24 cellular contexts compared by ENCODE assay signal in the genomic region with DNA sequence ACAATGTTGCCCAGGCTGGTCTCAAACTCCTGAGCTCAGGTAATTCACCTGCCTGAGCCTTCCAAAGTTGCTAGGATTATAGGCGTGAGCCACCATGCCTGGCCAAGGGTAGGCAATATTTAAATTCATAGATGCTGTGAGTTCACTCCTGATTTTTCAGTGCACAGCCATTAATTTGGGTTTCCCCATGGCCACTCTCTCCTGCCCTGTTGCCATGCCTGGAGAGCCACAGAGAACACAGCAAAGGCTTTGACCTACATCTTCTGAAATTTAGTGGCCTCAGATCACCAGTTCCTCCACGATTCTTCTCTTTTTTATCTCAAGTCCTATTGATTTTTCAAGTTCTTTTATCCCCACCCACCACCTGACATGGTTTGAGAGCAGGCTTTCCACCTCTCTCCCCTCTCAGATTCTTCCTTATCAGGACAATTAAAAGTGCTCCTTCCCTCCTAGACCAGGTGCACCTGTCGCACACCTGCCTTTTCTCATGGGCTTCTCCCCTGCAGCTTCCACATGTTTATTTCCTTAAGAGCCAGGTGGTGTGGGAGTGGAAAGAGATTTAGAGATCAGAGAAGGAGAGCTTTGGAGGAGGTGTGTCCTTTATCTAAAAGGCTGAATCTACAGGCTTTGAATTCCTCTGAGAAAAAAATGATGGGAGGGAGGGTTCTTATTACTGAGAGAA.
DNase-seq lines count a peak whose midpoint lies in the region; ATAC-seq, FAIRE-seq and TF ChIP-seq lines count a peak whose summit lies in the region.
"Had no signal": no experiment of that assay in that cellular context is flagged by ENCODE, and none has a peak within 500 bp of the region (broad histone marks: within the 10 kb centered on the region; RNA-seq: fewer than 3 reads in every experiment).

No MANE protein-coding gene starts in this region.

- TF ChIP-seq CTCF in HEK293 (tag by site-specific recombination; IDR thresholded peaks at IDR 0.05) (no peak), pancreas (IDR thresholded peaks at IDR 0.05) (no peak), MCF 10A (IDR thresholded peaks at IDR 0.05; ENCODE audit: unreplicated experiment) (no peak)

- CTCF ChIA-PET in HEK293 (lab: Yijun Ruan, JAX): no interaction called here
- CTCF ChIA-PET in MCF 10A (lab: Yijun Ruan, JAX): interaction anchor here (0.7 to 1.1 kb wide), 2 partner anchors 8 to 849 kb away, joined by 3 read pairs; no protein-coding TSS in a partner anchor
- CTCF ChIA-PET in naive thymus-derived CD4-positive, alpha-beta T cell (lab: Charles Lee): no interaction called here

- H3K4me1 ChIP-seq in HEK293 (ENCODE audit: control insufficient read depth, insufficient read depth, low read length) (no peaks in the 10 kb centered on the region), pancreas (peaks cover 0 to 3% (median 0%) of the 10 kb centered on the region in 3 donors)
- H3K4me1 ChIP-seq in naive thymus-derived CD4-positive, alpha-beta T cell (ENCODE audit: control insufficient read depth in 2 of 2, insufficient read depth in 2 of 2, low read length in 2 of 2): no peaks in the 10 kb centered on the region
- H3K4me1 ChIP-seq: foreskin keratinocyte, neural progenitor cell, prostate gland, vagina had no signal

- no peak overlapping the region for H3K27ac ChIP-seq in HEK293 (ENCODE audit: extremely low read depth, low read depth, low read length)
- peak overlapping the region in 1 of 4 donors; percentile 50 for H3K27ac ChIP-seq in pancreas
- no peak overlapping the region for H3K27ac ChIP-seq in naive thymus-derived CD4-positive, alpha-beta T cell (ENCODE audit: low read depth, low read length)
- H3K27ac ChIP-seq: foreskin keratinocyte, neural progenitor cell, prostate gland, RWPE1, vagina, WERI-Rb-1 had no signal

- no peaks in the 10 kb centered on the region for H3K9me3 ChIP-seq in HEK293 (ENCODE audit: control insufficient read depth, insufficient read depth, low read depth, low read length)
- no peaks in the 10 kb centered on the region for H3K9me3 ChIP-seq in pancreas
- H3K9me3 ChIP-seq in naive thymus-derived CD4-positive, alpha-beta T cell (ENCODE audit: control insufficient read depth in 2 of 3, low read length in 3 of 3): no peaks in the 10 kb centered on the region
- H3K9me3 ChIP-seq: prostate gland, vagina had no signal

- POLR2A ChIA-PET in HEK293 (lab: Yijun Ruan, JAX) (no interaction called here), MCF 10A (lab: Yijun Ruan, JAX) (no interaction called here)
- POLR2A ChIA-PET in naive thymus-derived CD4-positive, alpha-beta T cell (lab: Charles Lee): no interaction called here

- peaks cover 35% of the 10 kb centered on the region for H3K27me3 Mint-ChIP-seq in MCF 10A (ENCODE audit: insufficient read depth, unreplicated experiment)
- H3K27me3 Mint-ChIP-seq in naive thymus-derived CD4-positive, alpha-beta T cell: peaks cover 0 to 18% (median 15%) of the 10 kb centered on the region in 5 donors
- H3K27me3 Mint-ChIP-seq: activated naive CD8-positive, alpha-beta T cell treated with anti-CD3 and anti-CD28 coated beads, Interleukin-2, amount 10 ng/mL, durations not matched to agents 7 days and 5 days had no signal

- H3K4me3 Mint-ChIP-seq in MCF 10A (ENCODE audit: unreplicated experiment): no peak overlapping the region
- no peak overlapping the region for H3K4me3 Mint-ChIP-seq in naive thymus-derived CD4-positive, alpha-beta T cell
- H3K4me3 Mint-ChIP-seq: activated CD4-positive, alpha-beta T cell treated with anti-CD3 and anti-CD28 coated beads, Interleukin-2, amount 10 ng/mL, durations not matched to agents 7 days and 5 days; activated naive CD8-positive, alpha-beta T cell treated with anti-CD3 and anti-CD28 coated beads, Interleukin-2, amount 10 ng/mL, durations not matched to agents 7 days and 5 days; immature natural killer cell; neural progenitor cell had no signal

- no peak overlapping the region for H3K27ac Mint-ChIP-seq in MCF 10A (ENCODE audit: low read depth, unreplicated experiment)
- H3K27ac Mint-ChIP-seq in naive thymus-derived CD4-positive, alpha-beta T cell: no peak overlapping the region
- H3K27ac Mint-ChIP-seq: activated CD4-positive, alpha-beta T cell treated with anti-CD3 and anti-CD28 coated beads, Interleukin-2, amount 10 ng/mL, durations not matched to agents 7 days and 5 days; activated naive CD8-positive, alpha-beta T cell treated with anti-CD3 and anti-CD28 coated beads, Interleukin-2, amount 10 ng/mL, durations not matched to agents 7 days and 5 days; activated T-helper 2 cell treated with anti-CD3 and anti-CD28 coated beads, Interferon-gamma antibody, Interleukin-2, Interleukin-4, amounts not matched to agents 10 μg/mL and 5 μg/mL and 100 μg/mL, durations not matched to agents 14 hours and 24 hours and 36 hours; immature natural killer cell; neural progenitor cell had no signal

- WGBS in pancreas, 2 donors: 35 to 38% methylated on average over 3 of the region's 3 CpGs

- H3K27me3 ChIP-seq in pancreas: no peaks in the 10 kb centered on the region
- H3K27me3 ChIP-seq in naive thymus-derived CD4-positive, alpha-beta T cell (ENCODE audit: control insufficient read depth in 2 of 2, insufficient read depth in 2 of 2, low read length in 2 of 2): no peaks in the 10 kb centered on the region
- H3K27me3 ChIP-seq: foreskin keratinocyte, neural progenitor cell, vagina had no signal

- ATAC-seq in pancreas: peak; percentile 73 to 89 (median 80)
- ATAC-seq in naive thymus-derived CD4-positive, alpha-beta T cell: no peak
- ATAC-seq: foreskin keratinocyte, HCT116, K562 had no signal

- DNase-seq in NCI-H2029 (lab: John Stamatoyannopoulos, UW): peak; percentile 82
- peak; percentile 97 for DNase-seq in NCI-H510A treated with DMSO at 0.1 percent for 48 hours (lab: John Stamatoyannopoulos, UW)
- peak in 5 of 6 donors; percentile 45 to 85 (median 80) for DNase-seq in pancreas
- no peak for DNase-seq in MCF 10A (ENCODE audit: unreplicated experiment)
- DNase-seq in naive thymus-derived CD4-positive, alpha-beta T cell: no peak
- no peak for DNase-seq in activated CD4-positive, alpha-beta T cell treated with anti-CD3 and anti-CD28 coated beads, Interleukin-2, amount 50 U/mL, for 1 hour
- DNase-seq: activated CD4-positive, alpha-beta T cell treated with anti-CD3 and anti-CD28 coated beads, Interleukin-2, amount 10 ng/mL, durations not matched to agents 7 days and 5 days; activated naive CD8-positive, alpha-beta T cell treated with anti-CD3 and anti-CD28 coated beads, Interleukin-2, amount 10 ng/mL, durations not matched to agents 7 days and 5 days; DND-41; effector CD8-positive, alpha-beta T cell; erythroblast; foreskin keratinocyte; immature natural killer cell; NCI-H446; WERI-Rb-1 had no signal

- no peak overlapping the region for H3K4me3 ChIP-seq in HEK293 (ENCODE audit: low read depth, low read length)
- no peak overlapping the region for H3K4me3 ChIP-seq in pancreas
- no peak overlapping the region for H3K4me3 ChIP-seq in naive thymus-derived CD4-positive, alpha-beta T cell (ENCODE audit: low read length)
- H3K4me3 ChIP-seq: K562, neural progenitor cell, prostate gland, vagina had no signal

- H3K9me3 Mint-ChIP-seq in MCF 10A (ENCODE audit: unreplicated experiment): no peaks in the 10 kb centered on the region
- H3K9me3 Mint-ChIP-seq in naive thymus-derived CD4-positive, alpha-beta T cell: peaks cover 0 to 3% (median 0%) of the 10 kb centered on the region in 11 donors
- H3K9me3 Mint-ChIP-seq: activated CD4-positive, alpha-beta T cell treated with anti-CD3 and anti-CD28 coated beads, Interleukin-2, amount 10 ng/mL, durations not matched to agents 7 days and 5 days; activated naive CD8-positive, alpha-beta T cell treated with anti-CD3 and anti-CD28 coated beads, Interleukin-2, amount 10 ng/mL, durations not matched to agents 7 days and 5 days; activated T-helper 2 cell treated with anti-CD3 and anti-CD28 coated beads, Interferon-gamma antibody, Interleukin-2, Interleukin-4, amounts not matched to agents 10 μg/mL and 5 μg/mL and 100 μg/mL, durations not matched to agents 14 hours and 24 hours and 36 hours; neural progenitor cell had no signal

- H3K4me1 Mint-ChIP-seq in MCF 10A (ENCODE audit: insufficient read depth, unreplicated experiment): no peaks in the 10 kb centered on the region
- H3K4me1 Mint-ChIP-seq in naive thymus-derived CD4-positive, alpha-beta T cell: no peaks in the 10 kb centered on the region
- H3K4me1 Mint-ChIP-seq: activated CD4-positive, alpha-beta T cell treated with anti-CD3 and anti-CD28 coated beads, Interleukin-2, amount 10 ng/mL, durations not matched to agents 7 days and 5 days; activated naive CD8-positive, alpha-beta T cell treated with anti-CD3 and anti-CD28 coated beads, Interleukin-2, amount 10 ng/mL, durations not matched to agents 7 days and 5 days; immature natural killer cell had no signal

- no TSS peak for BruUV-seq in MCF 10A (replicated peaks; lab: Mats Ljungman, UMichigan)

- H3K36me3 Mint-ChIP-seq in MCF 10A (ENCODE audit: insufficient read depth, unreplicated experiment): no peaks in the 10 kb centered on the region
- peaks cover 0 to 3% (median 0%) of the 10 kb centered on the region in 5 donors for H3K36me3 Mint-ChIP-seq in naive thymus-derived CD4-positive, alpha-beta T cell
- H3K36me3 Mint-ChIP-seq: activated naive CD8-positive, alpha-beta T cell treated with anti-CD3 and anti-CD28 coated beads, Interleukin-2, amount 10 ng/mL, durations not matched to agents 7 days and 5 days; immature natural killer cell; neural progenitor cell had no signal

- intact Hi-C loops in pancreas (cut with DNase I): no loop called here
- intact Hi-C loops in MCF 10A (cut with micrococcal nuclease): no loop called here
- intact Hi-C loops in naive thymus-derived CD4-positive, alpha-beta T cell (cut with micrococcal nuclease): loop anchor here in 1 of 2 donors (10.0 kb wide), 1 partner anchor 586 kb away; no protein-coding TSS in a partner anchor

- no peak for FAIRE-seq in pancreas (lab: Jason Lieb, UNC)
- FAIRE-seq: GM12891, K562 had no signal

- H3K36me3 ChIP-seq in HEK293 (ENCODE audit: control insufficient read depth in 2 of 2, insufficient read depth in 1 of 2, low read length in 2 of 2): no peaks in the 10 kb centered on the region
- H3K36me3 ChIP-seq in pancreas: no peaks in the 10 kb centered on the region
- no peaks in the 10 kb centered on the region for H3K36me3 ChIP-seq in naive thymus-derived CD4-positive, alpha-beta T cell (ENCODE audit: control insufficient read depth in 2 of 3, insufficient read depth in 3 of 3, low read length in 3 of 3)
- H3K36me3 ChIP-seq: neural progenitor cell, prostate gland, vagina, WERI-Rb-1 had no signal

TF ChIP-seq in HEK293, 187 proteins besides CTCF, POLR2A, EP300 and RAD21:
- TF ChIP-seq ZNF155 (tag by site-specific recombination; IDR thresholded peaks at IDR 0.05) (no peak), SCRT2 (tag by site-specific recombination; IDR thresholded peaks at IDR 0.05) (0 out of 2 replicates have a peak, but pooled peaks have one; percentile 11)

Comparison
In these comparisons a context has a peak if more than half of its experiments do, and no peak if none do; other contexts are left out.
1. DNase-seq: peak in NCI-H2029 (single experiment), NCI-H510A treated with DMSO at 0.1 percent for 48 hours (single experiment) and pancreas (5 of 6); none in MCF 10A (single experiment), naive thymus-derived CD4-positive, alpha-beta T cell (0 of 9) and activated CD4-positive, alpha-beta T cell treated with anti-CD3 and anti-CD28 coated beads, Interleukin-2, amount 50 U/mL, for 1 hour (single experiment).